ENCODE assay signal across 19 cellular contexts in the genomic region with DNA sequence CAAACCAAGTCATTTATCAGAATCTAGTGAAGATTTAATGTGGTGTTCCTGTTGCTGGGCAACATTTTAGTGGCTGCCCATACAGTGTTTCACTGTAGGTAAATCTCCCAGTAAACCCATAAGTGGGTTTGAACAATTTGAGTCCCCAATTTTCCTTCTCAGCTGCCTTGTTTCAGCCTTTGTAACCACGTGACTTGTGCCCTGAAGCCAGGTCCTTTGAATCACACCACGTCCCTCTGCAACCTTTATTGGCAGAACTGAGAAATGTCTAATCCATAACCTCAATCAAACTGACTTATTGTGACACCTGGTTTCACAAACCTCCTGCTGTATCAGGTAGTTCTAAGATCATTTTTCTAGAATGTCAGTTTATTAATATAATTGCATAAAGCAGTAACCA. TPM values are rescaled to one million over a fixed set of nuclear protein-coding genes. Genes with fewer than 3 reads are reported as not detected.
DNase-seq lines count a peak whose midpoint lies in the region; ATAC-seq, FAIRE-seq and TF ChIP-seq lines count a peak whose summit lies in the region.
"Had no signal": no experiment of that assay in that cellular context is flagged by ENCODE, and none has a peak within 500 bp of the region (broad histone marks: within the 10 kb centered on the region; RNA-seq: fewer than 3 reads in every experiment).

No MANE protein-coding gene starts in this region.

- H3K9ac ChIP-seq in iPS-20b (ENCODE audit: low read depth, low read length) = no peak overlapping the region; the same call in 1 of the 2 replicates

- H3K27me3 Mint-ChIP-seq in stimulated activated naive CD8-positive, alpha-beta T cell treated with anti-CD3 and anti-CD28 coated beads, Interleukin-15, amount 100 ng/mL, for 72 hours = no peaks in the 10 kb centered on the region
- H3K27me3 Mint-ChIP-seq in natural killer cell (ENCODE audit: low read depth in 2 of 2) = no peaks in the 10 kb centered on the region
- H3K27me3 Mint-ChIP-seq: B cell; CD4-positive, CD25-positive, alpha-beta regulatory T cell had no signal

- H3K27ac Mint-ChIP-seq in stimulated activated naive CD8-positive, alpha-beta T cell treated with anti-CD3 and anti-CD28 coated beads, Interleukin-15, amount 100 ng/mL, for 72 hours = no peak overlapping the region
- H3K27ac Mint-ChIP-seq in natural killer cell = no peak overlapping the region
- H3K27ac Mint-ChIP-seq: CD4-positive, CD25-positive, alpha-beta regulatory T cell had no signal

- no peaks in the 10 kb centered on the region for H3K9me3 ChIP-seq in iPS-20b (ENCODE audit: insufficient read depth, low read depth, low read length)

- H3K9me3 Mint-ChIP-seq in stimulated activated naive CD8-positive, alpha-beta T cell treated with anti-CD3 and anti-CD28 coated beads, Interleukin-15, amount 100 ng/mL, for 72 hours = peaks cover 8 to 12% of the 10 kb centered on the region in 2 donors
- peaks cover 0 to 4% of the 10 kb centered on the region in 2 donors for H3K9me3 Mint-ChIP-seq in natural killer cell

- intact Hi-C loops in natural killer cell (cut with micrococcal nuclease) = no loop called here

- ATAC-seq in stimulated activated naive CD8-positive, alpha-beta T cell treated with anti-CD3 and anti-CD28 coated beads, Interleukin-15, amount 100 ng/mL, for 72 hours = peak; percentile 26
- ATAC-seq in stimulated activated naive CD8-positive, alpha-beta T cell treated with anti-CD3 and anti-CD28 coated beads, Interleukin-15, Interleukin-2, amounts not matched to agents 100 U/mL and 50 U/mL, for 24 hours = no peak
- no peak for ATAC-seq in natural killer cell
- ATAC-seq: HCT116 had no signal

- H3K4me1 Mint-ChIP-seq in stimulated activated naive CD8-positive, alpha-beta T cell treated with anti-CD3 and anti-CD28 coated beads, Interleukin-15, amount 100 ng/mL, for 72 hours = peaks cover 40% of the 10 kb centered on the region
- peaks cover 58 to 68% of the 10 kb centered on the region in 2 donors for H3K4me1 Mint-ChIP-seq in natural killer cell

- FAIRE-seq in urothelium cell line (lab: Jason Lieb, UNC) = no peak
- FAIRE-seq: GM18507 had no signal

- no peaks in the 10 kb centered on the region for H3K27me3 ChIP-seq in iPS-20b (ENCODE audit: insufficient read depth, low read length)
- H3K27me3 ChIP-seq: SJSA1 had no signal

- peaks cover 10% of the 10 kb centered on the region for H3K36me3 ChIP-seq in iPS-20b (ENCODE audit: insufficient read depth, low read depth, low read length)

- TF ChIP-seq CTCF in natural killer cell (IDR thresholded peaks at IDR 0.05) = no peak

- no peak overlapping the region for H3K4me3 Mint-ChIP-seq in stimulated activated naive CD8-positive, alpha-beta T cell treated with anti-CD3 and anti-CD28 coated beads, Interleukin-15, amount 100 ng/mL, for 72 hours
- no peak overlapping the region for H3K4me3 Mint-ChIP-seq in natural killer cell
- H3K4me3 Mint-ChIP-seq: B cell; CD4-positive, CD25-positive, alpha-beta regulatory T cell had no signal

- DNase-seq in NCI-H1417 (lab: John Stamatoyannopoulos, UW) (peak in 2 of 3 experiments; percentile 31 to 74), NCI-H1417 treated with DMSO at 0.1 percent for 48 hours (lab: John Stamatoyannopoulos, UW) (no peak), natural killer cell (no peak), urothelium cell line (ENCODE audit: low spot score) (no peak), COLO668 (lab: John Stamatoyannopoulos, UW; ENCODE audit: unreplicated experiment) (no peak)
- no peak for DNase-seq in stimulated activated naive CD8-positive, alpha-beta T cell treated with anti-CD3 and anti-CD28 coated beads, Interleukin-15, amount 100 ng/mL, for 72 hours
- DNase-seq in stimulated activated naive CD8-positive, alpha-beta T cell treated with anti-CD3 and anti-CD28 coated beads, Interleukin-15, Interleukin-2, amounts not matched to agents 100 U/mL and 50 U/mL, for 24 hours = no peak
- DNase-seq: CD4-positive, CD25-positive, alpha-beta regulatory T cell; KG1; NCI-H1048; NCI-H1930; NCI-H510A; NCI-H82 had no signal

- H3K36me3 Mint-ChIP-seq in natural killer cell = peaks cover 24% of the 10 kb centered on the region

- peak overlapping the region; percentile 7 for H3K27ac ChIP-seq in iPS-20b (ENCODE audit: low read length)
- H3K27ac ChIP-seq: 22Rv1, SJSA1 had no signal

- no peak overlapping the region for H3K4me3 ChIP-seq in iPS-20b (ENCODE audit: low read length)
- H3K4me3 ChIP-seq: SJSA1 had no signal

- peaks cover 61% of the 10 kb centered on the region for H3K4me1 ChIP-seq in iPS-20b (ENCODE audit: insufficient read depth, low read length)

RNA-seq across cellular contexts. Expression of gene SND1, which starts 30.1 kb away (rescaled TPM):
- total RNA-seq in natural killer cell = 100 to 1,000 TPM; 149 to 188 (median 149) TPM

Comparison
In these comparisons a context has a peak if more than half of its experiments do, and no peak if none do; other contexts are left out.
1. DNase-seq: peak in NCI-H1417 (2 of 3); none in NCI-H1417 treated with DMSO at 0.1 percent for 48 hours (single experiment), stimulated activated naive CD8-positive, alpha-beta T cell treated with anti-CD3 and anti-CD28 coated beads, Interleukin-15, amount 100 ng/mL, for 72 hours (0 of 2), stimulated activated naive CD8-positive, alpha-beta T cell treated with anti-CD3 and anti-CD28 coated beads, Interleukin-15, Interleukin-2, amounts not matched to agents 100 U/mL and 50 U/mL, for 24 hours (single experiment), natural killer cell (single experiment), urothelium cell line (single experiment) and COLO668 (single experiment).